Comparison of ENCODE assay signal across 8 cellular contexts in the genomic region with DNA sequence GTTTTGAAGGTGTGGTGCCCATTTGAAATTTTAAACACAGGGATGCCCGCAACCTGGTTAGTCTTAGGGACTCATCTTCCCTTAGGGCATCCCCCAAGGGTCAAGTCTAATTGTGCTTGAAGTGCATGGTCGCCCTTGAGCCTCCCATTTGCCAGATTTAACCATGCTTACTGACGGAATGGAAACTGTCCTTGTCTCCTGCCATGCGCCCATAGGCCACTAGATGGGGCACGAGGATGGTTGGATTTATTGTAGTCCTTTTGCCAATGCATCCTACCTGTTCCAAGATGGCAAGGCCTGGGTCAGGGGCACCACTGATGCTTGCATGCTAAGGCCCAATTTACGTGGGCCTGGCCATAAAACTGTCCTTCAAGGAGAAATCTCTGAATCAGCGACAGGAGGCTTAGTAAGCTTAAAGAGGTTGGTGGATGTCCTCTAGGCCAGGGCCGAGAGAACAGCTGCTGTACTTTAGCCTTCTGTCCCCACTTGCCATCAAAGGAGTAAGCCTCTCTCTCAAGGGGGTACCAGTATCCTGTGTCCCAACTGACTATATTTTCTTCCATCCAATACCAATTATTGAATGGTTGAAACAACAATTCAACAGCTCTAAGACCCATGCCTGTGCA.
DNase-seq lines count a peak whose midpoint lies in the region; ATAC-seq, FAIRE-seq and TF ChIP-seq lines count a peak whose summit lies in the region.

No MANE protein-coding gene starts in this region.

- peaks cover 8 to 18% of the 10 kb centered on the region in 2 donors for H3K9me3 Mint-ChIP-seq in effector memory CD8-positive, alpha-beta T cell

- peak; percentile 84 for TF ChIP-seq CTCF in GM10248 (IDR thresholded peaks at IDR 0.05; ENCODE audit: control extremely low read depth, extremely low read depth, low read depth, missing control alignments)
- TF ChIP-seq CTCF in pancreas (IDR thresholded peaks at IDR 0.05), result peak; percentile 27 to 57 (median 42)

- no peak overlapping the region for H3K27ac Mint-ChIP-seq in effector memory CD8-positive, alpha-beta T cell

- no peak overlapping the region for H3K4me3 Mint-ChIP-seq in effector memory CD8-positive, alpha-beta T cell

- no peak overlapping the region for H3K27ac ChIP-seq in pancreas

- peaks cover 2% of the 10 kb centered on the region for H3K36me3 Mint-ChIP-seq in effector memory CD8-positive, alpha-beta T cell (ENCODE audit: insufficient read depth)

- no peak for FAIRE-seq in pancreas (lab: Jason Lieb, UNC)

- CTCF ChIA-PET in GM10248 (lab: Yijun Ruan, JAX), result interaction anchor here (1.2 kb wide), 1 partner anchor 10 kb away, joined by 3 read pairs; no protein-coding TSS in a partner anchor

- H3K4me1 ChIP-seq in pancreas, result no peaks in the 10 kb centered on the region

- 35 to 40% methylated on average over 8 of the region's 8 CpGs for WGBS in pancreas, 2 donors

- POLR2A ChIA-PET in GM10248 (lab: Yijun Ruan, JAX), result no interaction called here

- peak; percentile 46 for DNase-seq in ACHN
- peak; percentile 43 for DNase-seq in GM10248 (ENCODE audit: extremely low spot score)
- DNase-seq in H7, result peak; percentile 11
- peak; percentile 73 for DNase-seq in KBM-7
- DNase-seq in SW480 (ENCODE audit: low spot score), result peak; percentile 21
- peak; percentile 33 for DNase-seq in fibroblast of peridontal ligament (ENCODE audit: extremely low read depth)
- peak in 5 of 6 donors; percentile 9 to 78 (median 45) for DNase-seq in pancreas
- no peak for DNase-seq in effector memory CD8-positive, alpha-beta T cell

- no peaks in the 10 kb centered on the region for H3K4me1 Mint-ChIP-seq in effector memory CD8-positive, alpha-beta T cell (ENCODE audit: low read depth in 2 of 2)

- H3K27me3 ChIP-seq in H7 (ENCODE audit: control insufficient read depth, insufficient read depth, low read length), result no peaks in the 10 kb centered on the region
- no peaks in the 10 kb centered on the region for H3K27me3 ChIP-seq in pancreas

- in situ Hi-C loops in ACHN (cut with HindIII; ENCODE audit: low pct_ligation_motif_present, low pct_unique_long_range_greater_than_20kb, low sequenced_read_pairs) (no loop called here), KBM-7 (cut with MboI; ENCODE audit: low pct_unique_long_range_greater_than_20kb, low sequenced_read_pairs) (no loop called here)

- H3K9me3 ChIP-seq in pancreas, result no peaks in the 10 kb centered on the region

- intact Hi-C loops in pancreas (cut with DNase I), result no loop called here

- ATAC-seq in pancreas, result peak in 3 of 4 donors; percentile 73 to 84 (median 75)
- ATAC-seq in effector memory CD8-positive, alpha-beta T cell (replicated peaks), result no peak

- H3K36me3 ChIP-seq in H7 (replicated peaks; ENCODE audit: control insufficient read depth, insufficient read depth, low read length), result no peaks in the 10 kb centered on the region
- no peaks in the 10 kb centered on the region for H3K36me3 ChIP-seq in pancreas

- no peaks in the 10 kb centered on the region for H3K27me3 Mint-ChIP-seq in effector memory CD8-positive, alpha-beta T cell

- no peak overlapping the region for H3K4me3 ChIP-seq in H7 (ENCODE audit: insufficient read depth, low read depth, low read length)
- no peak overlapping the region for H3K4me3 ChIP-seq in pancreas

Comparison
In these comparisons a context has a peak if more than half of its experiments do, and no peak if none do; other contexts are left out.
1. DNase-seq: peak in ACHN (single experiment), GM10248 (single experiment), H7 (single experiment), KBM-7 (single experiment), SW480 (single experiment), fibroblast of peridontal ligament (single experiment) and pancreas (5 of 6); none in effector memory CD8-positive, alpha-beta T cell (0 of 3).